ENCODE assay signal across 13 cellular contexts in the genomic region with DNA sequence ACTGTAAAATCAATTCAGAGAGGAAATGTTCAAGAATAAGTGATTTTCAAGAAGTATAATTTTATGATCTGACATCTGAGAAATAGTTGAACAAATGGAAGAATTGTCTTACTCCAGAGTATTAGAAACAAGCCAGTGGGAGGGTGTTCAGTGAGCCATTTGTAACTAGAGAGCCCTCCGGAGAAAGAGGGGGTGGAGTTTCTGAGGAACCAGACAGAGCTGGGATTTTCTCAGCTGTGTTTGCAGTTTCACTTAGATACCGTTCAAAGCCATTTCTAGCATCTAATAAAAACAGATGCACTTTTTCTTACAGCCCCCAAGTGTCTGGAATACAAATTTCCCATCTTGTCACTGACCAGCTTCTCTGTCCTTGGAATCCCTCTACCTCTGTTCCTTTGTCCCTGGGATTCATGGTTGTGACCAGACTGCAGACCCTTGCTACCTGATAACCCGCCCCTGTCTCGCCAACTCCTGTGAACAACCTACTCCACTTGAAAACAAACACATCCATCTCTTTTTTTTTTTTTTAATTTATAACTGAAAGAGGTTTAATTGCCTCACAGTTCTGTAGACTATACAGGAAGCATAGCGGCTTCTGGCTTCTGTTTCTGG.
DNase-seq lines count a peak whose midpoint lies in the region; ATAC-seq, FAIRE-seq and TF ChIP-seq lines count a peak whose summit lies in the region.
"Had no signal": no experiment of that assay in that cellular context is flagged by ENCODE, and none has a peak within 500 bp of the region (broad histone marks: within the 10 kb centered on the region; RNA-seq: fewer than 3 reads in every experiment).

No MANE protein-coding gene starts in this region.

- H3K27me3 Mint-ChIP-seq in CD4-positive, alpha-beta T cell: no peaks in the 10 kb centered on the region
- H3K27me3 Mint-ChIP-seq: activated naive CD8-positive, alpha-beta T cell treated with anti-CD3 and anti-CD28 coated beads for 36 hours; natural killer cell treated with Interleukin-12 subunit alpha and Interleukin-12 subunit beta and Interleukin-15 and Interleukin-18, amount 100 ng/mL, for 72 hours had no signal

- no peaks in the 10 kb centered on the region for H3K9me3 ChIP-seq in CD4-positive, alpha-beta T cell (ENCODE audit: control insufficient read depth, low read length)
- H3K9me3 ChIP-seq in HAP-1 (no peaks in the 10 kb centered on the region), MG63 (no peaks in the 10 kb centered on the region)

- no peaks in the 10 kb centered on the region for H3K36me3 Mint-ChIP-seq in CD4-positive, alpha-beta T cell (ENCODE audit: low read depth)
- H3K36me3 Mint-ChIP-seq: natural killer cell treated with Interleukin-12 subunit alpha and Interleukin-12 subunit beta and Interleukin-15 and Interleukin-18, amount 100 ng/mL, for 72 hours had no signal

- TF ChIP-seq CTCF in CD4-positive, alpha-beta T cell (IDR thresholded peaks at IDR 0.05): no peak

- DNase-seq in CD4-positive, alpha-beta T cell: no peak
- DNase-seq in left kidney (ENCODE audit: low read depth, low spot score) (peak; percentile 90), HAP-1 (ENCODE audit: low spot score in 2 of 2) (no peak), GM19238 (ENCODE audit: insufficient read length, low spot score) (no peak), MG63 (no peak), HTR-8/SVneo (ENCODE audit: insufficient read length, low spot score) (no peak)
- DNase-seq: activated naive CD8-positive, alpha-beta T cell treated with anti-CD3 and anti-CD28 coated beads for 36 hours; NCI-H1694; T-helper 9 cell had no signal

- CTCF ChIA-PET in CD4-positive, alpha-beta T cell (lab: Charles Lee): interaction anchor here (1.2 kb wide), 1 partner anchor 212 kb away, joined by 3 read pairs; no protein-coding TSS in a partner anchor

- H3K4me3 ChIP-seq in HAP-1: no peak overlapping the region
- H3K4me3 ChIP-seq in MG63: no peak overlapping the region

- no peak for FAIRE-seq in HTR-8/SVneo (lab: Jason Lieb, UNC)
- FAIRE-seq: GM19239 had no signal

- H3K4me1 ChIP-seq in HAP-1: no peaks in the 10 kb centered on the region

- no peak for ATAC-seq in CD4-positive, alpha-beta T cell (ENCODE audit: poor library complexity)
- peak; percentile 49 for ATAC-seq in HG02885 (IDR thresholded peaks at IDR 0.05; ENCODE audit: poor library complexity, unreplicated experiment)
- ATAC-seq in SK-N-SH treated with all-trans-retinoic acid at 6 μM for 48 hours: peak; percentile 41; the same call in 2 of the 3 replicates
- ATAC-seq: natural killer cell treated with Interleukin-12 subunit alpha and Interleukin-12 subunit beta and Interleukin-15 and Interleukin-18, amount 100 ng/mL, for 72 hours had no signal

- no peaks in the 10 kb centered on the region for H3K27me3 ChIP-seq in CD4-positive, alpha-beta T cell (ENCODE audit: control insufficient read depth, insufficient read depth, low read length)
- H3K27me3 ChIP-seq in HAP-1 (ENCODE audit: low read depth) (no peaks in the 10 kb centered on the region), MG63 (no peaks in the 10 kb centered on the region)

- in situ Hi-C loops in HAP-1 (cut with MboI; ENCODE audit: low sequenced_read_pairs): no loop called here

- no peaks in the 10 kb centered on the region for H3K9me3 Mint-ChIP-seq in CD4-positive, alpha-beta T cell
- H3K9me3 Mint-ChIP-seq: natural killer cell treated with Interleukin-12 subunit alpha and Interleukin-12 subunit beta and Interleukin-15 and Interleukin-18, amount 100 ng/mL, for 72 hours had no signal

- no peak overlapping the region for H3K4me3 Mint-ChIP-seq in CD4-positive, alpha-beta T cell
- H3K4me3 Mint-ChIP-seq: activated naive CD8-positive, alpha-beta T cell treated with anti-CD3 and anti-CD28 coated beads for 36 hours; natural killer cell treated with Interleukin-12 subunit alpha and Interleukin-12 subunit beta and Interleukin-15 and Interleukin-18, amount 100 ng/mL, for 72 hours had no signal

- intact Hi-C loops in CD4-positive, alpha-beta T cell (cut with DNase I, micrococcal nuclease): no loop called here

- H3K4me1 Mint-ChIP-seq in CD4-positive, alpha-beta T cell (ENCODE audit: low read depth): peaks cover 39% of the 10 kb centered on the region

- H3K27ac ChIP-seq in CD4-positive, alpha-beta T cell (ENCODE audit: low read depth, low read length): no peak overlapping the region

- POLR2A ChIA-PET in CD4-positive, alpha-beta T cell (lab: Charles Lee): no interaction called here

- peak overlapping the region; percentile 78 for H3K27ac Mint-ChIP-seq in CD4-positive, alpha-beta T cell
- H3K27ac Mint-ChIP-seq: activated naive CD8-positive, alpha-beta T cell treated with anti-CD3 and anti-CD28 coated beads for 36 hours had no signal

- H3K36me3 ChIP-seq in HAP-1 (replicated peaks) (no peaks in the 10 kb centered on the region), MG63 (no peaks in the 10 kb centered on the region)

TF ChIP-seq in SK-N-SH treated with all-trans-retinoic acid at 6 μM for 48 hours, 23 proteins besides CTCF, POLR2A, EP300 and RAD21 (continues in another document):
- TF ChIP-seq ISL1 (CRISPR knock-in tag; IDR thresholded peaks at IDR 0.05) (no peak), RARB (CRISPR knock-in tag; IDR thresholded peaks at IDR 0.05) (no peak), SNAI2 (CRISPR knock-in tag; IDR thresholded peaks at IDR 0.05) (no peak), ARNTL (CRISPR knock-in tag; IDR thresholded peaks at IDR 0.05; ENCODE audit: borderline replicate concordance, low read depth) (no peak), ZFP30 (CRISPR knock-in tag; IDR thresholded peaks at IDR 0.05) (no peak), PATZ1 (CRISPR knock-in tag; IDR thresholded peaks at IDR 0.05; ENCODE audit: borderline replicate concordance) (no peak), TOX (CRISPR knock-in tag; IDR thresholded peaks at IDR 0.05; ENCODE audit: borderline replicate concordance) (no peak), TCF4 (CRISPR knock-in tag; IDR thresholded peaks at IDR 0.05; ENCODE audit: borderline replicate concordance) (no peak), CREB5 (CRISPR knock-in tag; IDR thresholded peaks at IDR 0.05; ENCODE audit: low read depth) (no peak), ESRRG (CRISPR knock-in tag; IDR thresholded peaks at IDR 0.05) (no peak), PPARA (CRISPR knock-in tag; IDR thresholded peaks at IDR 0.05; ENCODE audit: borderline replicate concordance) (no peak), ZNF8 (CRISPR knock-in tag; IDR thresholded peaks at IDR 0.05) (no peak), CSDC2 (CRISPR knock-in tag; IDR thresholded peaks at IDR 0.05) (no peak), ZNF565 (CRISPR knock-in tag; conservative IDR thresholded peaks at IDR 0.05; ENCODE audit: low read depth) (no peak)
- TF ChIP-seq, protein P1, sequence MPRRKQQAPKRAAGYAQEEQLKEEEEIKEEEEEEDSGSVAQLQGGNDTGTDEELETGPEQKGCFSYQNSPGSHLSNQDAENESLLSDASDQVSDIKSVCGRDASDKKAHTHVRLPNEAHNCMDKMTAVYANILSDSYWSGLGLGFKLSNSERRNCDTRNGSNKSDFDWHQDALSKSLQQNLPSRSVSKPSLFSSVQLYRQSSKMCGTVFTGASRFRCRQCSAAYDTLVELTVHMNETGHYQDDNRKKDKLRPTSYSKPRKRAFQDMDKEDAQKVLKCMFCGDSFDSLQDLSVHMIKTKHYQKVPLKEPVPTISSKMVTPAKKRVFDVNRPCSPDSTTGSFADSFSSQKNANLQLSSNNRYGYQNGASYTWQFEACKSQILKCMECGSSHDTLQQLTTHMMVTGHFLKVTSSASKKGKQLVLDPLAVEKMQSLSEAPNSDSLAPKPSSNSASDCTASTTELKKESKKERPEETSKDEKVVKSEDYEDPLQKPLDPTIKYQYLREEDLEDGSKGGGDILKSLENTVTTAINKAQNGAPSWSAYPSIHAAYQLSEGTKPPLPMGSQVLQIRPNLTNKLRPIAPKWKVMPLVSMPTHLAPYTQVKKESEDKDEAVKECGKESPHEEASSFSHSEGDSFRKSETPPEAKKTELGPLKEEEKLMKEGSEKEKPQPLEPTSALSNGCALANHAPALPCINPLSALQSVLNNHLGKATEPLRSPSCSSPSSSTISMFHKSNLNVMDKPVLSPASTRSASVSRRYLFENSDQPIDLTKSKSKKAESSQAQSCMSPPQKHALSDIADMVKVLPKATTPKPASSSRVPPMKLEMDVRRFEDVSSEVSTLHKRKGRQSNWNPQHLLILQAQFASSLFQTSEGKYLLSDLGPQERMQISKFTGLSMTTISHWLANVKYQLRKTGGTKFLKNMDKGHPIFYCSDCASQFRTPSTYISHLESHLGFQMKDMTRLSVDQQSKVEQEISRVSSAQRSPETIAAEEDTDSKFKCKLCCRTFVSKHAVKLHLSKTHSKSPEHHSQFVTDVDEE (CRISPR knock-in tag; IDR thresholded peaks at IDR 0.05): no peak
